11 cellular contexts compared by ENCODE assay signal in the genomic region with DNA sequence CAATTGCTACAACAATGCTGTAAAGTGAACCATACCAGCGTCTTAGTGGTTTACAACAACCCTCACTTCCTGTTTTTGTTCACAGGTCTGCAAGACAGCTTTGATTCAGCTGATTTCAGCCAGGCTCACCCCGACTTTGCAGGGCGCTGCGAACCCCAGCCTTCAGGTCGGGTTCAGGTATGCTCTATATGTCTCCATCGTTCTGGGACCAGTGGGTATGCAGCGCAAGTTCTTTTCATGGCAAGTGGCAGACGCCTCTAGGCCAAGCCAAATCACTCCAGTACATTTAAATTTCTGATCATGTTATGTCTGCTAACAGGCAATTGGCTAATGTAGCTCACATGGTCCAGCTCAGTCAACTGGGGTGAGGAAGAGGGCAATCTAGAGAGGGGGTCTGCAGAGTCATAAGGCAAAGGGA. TPM values are rescaled to one million over a fixed set of nuclear protein-coding genes. Genes with fewer than 3 reads are reported as not detected.
DNase-seq lines count a peak whose midpoint lies in the region; ATAC-seq and TF ChIP-seq lines count a peak whose summit lies in the region.
"Had no signal": no experiment of that assay in that cellular context is flagged by ENCODE, and none has a peak within 500 bp of the region (broad histone marks: within the 10 kb centered on the region; RNA-seq: fewer than 3 reads in every experiment).

No MANE protein-coding gene starts in this region.

- peaks cover 4% of the 10 kb centered on the region for H3K4me1 Mint-ChIP-seq in CD14-positive monocyte
- H3K4me1 Mint-ChIP-seq in activated T-cell treated with anti-CD3 and anti-CD28 coated beads, Interleukin-2, amount 50 U/mL, for 4 hours (ENCODE audit: low read depth): peaks cover 20% of the 10 kb centered on the region

- H3K36me3 Mint-ChIP-seq in CD14-positive monocyte: no peaks in the 10 kb centered on the region
- no peaks in the 10 kb centered on the region for H3K36me3 Mint-ChIP-seq in activated T-cell treated with anti-CD3 and anti-CD28 coated beads, Interleukin-2, amount 50 U/mL, for 4 hours (ENCODE audit: insufficient read depth)

- H3K36me3 ChIP-seq in brain microvascular endothelial cell (replicated peaks) (no peaks in the 10 kb centered on the region), aorta (ENCODE audit: control insufficient read depth in 1 of 2, insufficient read depth in 2 of 2, low read length in 1 of 2) (no peaks in the 10 kb centered on the region)
- H3K36me3 ChIP-seq: heart left ventricle had no signal

- H3K27ac Mint-ChIP-seq in CD14-positive monocyte: no peak overlapping the region

- no peak for TF ChIP-seq CTCF in CD14-positive monocyte (IDR thresholded peaks at IDR 0.05)
- no peak for TF ChIP-seq CTCF in brain microvascular endothelial cell (IDR thresholded peaks at IDR 0.05; ENCODE audit: low read depth, low read length, missing control alignments)

- H3K27ac ChIP-seq in brain microvascular endothelial cell (no peak overlapping the region), aorta (ENCODE audit: low read depth in 1 of 2, low read length in 2 of 2) (no peak overlapping the region)
- H3K27ac ChIP-seq: heart left ventricle had no signal

- peaks cover 0 to 5% (median 0%) of the 10 kb centered on the region in 7 donors for H3K9me3 Mint-ChIP-seq in CD14-positive monocyte
- H3K9me3 Mint-ChIP-seq in activated T-cell treated with anti-CD3 and anti-CD28 coated beads, Interleukin-2, amount 50 U/mL, for 4 hours: no peaks in the 10 kb centered on the region

- peaks cover under 1 to 13% of the 10 kb centered on the region in 2 donors for H3K4me1 ChIP-seq in aorta (ENCODE audit: control insufficient read depth in 1 of 2, insufficient read depth in 2 of 2, low read length in 2 of 2)

- no peak for DNase-seq in CD14-positive monocyte (ENCODE audit: low spot score)
- DNase-seq in activated T-cell treated with anti-CD3 and anti-CD28 coated beads, Interleukin-2, amount 50 U/mL, for 4 hours: no peak
- DNase-seq in brain microvascular endothelial cell: no peak
- no peak for DNase-seq in aorta
- DNase-seq in NCI-H345 (lab: John Stamatoyannopoulos, UW): no peak
- DNase-seq: dermis blood vessel endothelial cell, heart left ventricle had no signal

- 86 to 90% methylated on average over 8 of the region's 8 CpGs for WGBS in aorta, 2 donors

- H3K4me3 ChIP-seq in brain microvascular endothelial cell (ENCODE audit: low read depth, low read length) (no peak overlapping the region), aorta (ENCODE audit: low read length in 2 of 2) (no peak overlapping the region)
- H3K4me3 ChIP-seq: heart left ventricle had no signal

- H3K9me3 ChIP-seq in aorta (ENCODE audit: control insufficient read depth, low read length): no peaks in the 10 kb centered on the region
- H3K9me3 ChIP-seq: heart left ventricle had no signal

- ATAC-seq in GM19397 (IDR thresholded peaks at IDR 0.05; ENCODE audit: unreplicated experiment) (peak; percentile 74), HG03521 (IDR thresholded peaks at IDR 0.05; ENCODE audit: unreplicated experiment) (peak; percentile 64), HG03045 (IDR thresholded peaks at IDR 0.05; ENCODE audit: unreplicated experiment) (no peak), aorta (ENCODE audit: low FRiP score) (no peak)
- peak in 1 of 2 donors; percentile 73 for ATAC-seq in activated T-cell treated with anti-CD3 and anti-CD28 coated beads, Interleukin-2, amount 50 U/mL, for 4 hours
- ATAC-seq: heart left ventricle had no signal

- H3K4me3 Mint-ChIP-seq in CD14-positive monocyte: peak overlapping the region; percentile 35 to 61
- peak overlapping the region; percentile 41 for H3K4me3 Mint-ChIP-seq in activated T-cell treated with anti-CD3 and anti-CD28 coated beads, Interleukin-2, amount 50 U/mL, for 4 hours

- intact Hi-C loops in CD14-positive monocyte (cut with micrococcal nuclease): no loop called here
- intact Hi-C loops in aorta (cut with DNase I): no loop called here

- H3K27me3 ChIP-seq in brain microvascular endothelial cell (replicated peaks): no peaks in the 10 kb centered on the region
- no peaks in the 10 kb centered on the region for H3K27me3 ChIP-seq in aorta (ENCODE audit: control insufficient read depth in 1 of 2, insufficient read depth in 2 of 2, low read length in 1 of 2)
- H3K27me3 ChIP-seq: heart left ventricle had no signal

- peaks cover 13 to 19% (median 17%) of the 10 kb centered on the region in 3 donors for H3K27me3 Mint-ChIP-seq in CD14-positive monocyte (ENCODE audit: low read depth in 3 of 3)
- peaks cover 3% of the 10 kb centered on the region for H3K27me3 Mint-ChIP-seq in activated T-cell treated with anti-CD3 and anti-CD28 coated beads, Interleukin-2, amount 50 U/mL, for 4 hours (ENCODE audit: low read depth)

- in situ Hi-C loops in brain microvascular endothelial cell (cut with HindIII; ENCODE audit: low pct_ligation_motif_present, low sequenced_read_pairs): no loop called here

RNA-seq across cellular contexts. Expression of a gene that starts 52.4 kb away (rescaled TPM):
- polyA plus RNA-seq in CD14-positive monocyte (under 1 TPM; 0.07 to 0.08 TPM), aorta (10 to 100 TPM in 1 of 2 donors, 1 to 10 TPM in 1; 4.4 to 13.4 TPM)
- total RNA-seq in activated T-cell treated with anti-CD3 and anti-CD28 coated beads, Interleukin-2, amount 50 U/mL, for 4 hours: under 1 TPM in 2 of 3 donors, not detected in 1; 0.18 to 0.22 TPM
- 10 to 100 TPM; 25.3 to 50.3 TPM for total RNA-seq in aorta
- total RNA-seq: SK-MEL-5 had no signal

Comparison
In these comparisons a context has a peak if more than half of its experiments do, and no peak if none do; other contexts are left out.
1. ATAC-seq: peak in GM19397 (single experiment) and HG03521 (single experiment); none in HG03045 (single experiment) and aorta (single experiment).
2. RNA of a gene that starts 52.4 kb away (total RNA-seq): 25.3 to 50.3 TPM in aorta; 0.18 to 0.22 TPM in activated T-cell treated with anti-CD3 and anti-CD28 coated beads, Interleukin-2, amount 50 U/mL, for 4 hours; every median in the first group is over 10 times any median in the second.